34 cellular contexts compared by ENCODE assay signal in genomic region chr7:108127461-108127860, GRCh38. TPM values are rescaled to one million over a fixed set of nuclear protein-coding genes. Genes with fewer than 3 reads are reported as not detected.
"Had no signal": no experiment of that assay in that cellular context is flagged by ENCODE, and none has a peak within 500 bp of the region (broad histone marks: within the 10 kb centered on the region; RNA-seq: fewer than 3 reads in every experiment).

No MANE protein-coding gene starts in this region.

- ATAC-seq: activated naive CD4-positive, alpha-beta T cell treated with anti-CD3 and anti-CD28 coated beads, Interleukin-2, amount 50 U/mL, for 72 hours; activated T-cell treated with anti-CD3 and anti-CD28 coated beads, Interleukin-2, amount 50 U/mL, for 4 hours; PC-3 had no signal

- H3K4me1 ChIP-seq: adrenal gland, Peyer's patch, SJSA1 had no signal

- FAIRE-seq: TTC549 had no signal

- H3K4me3 Mint-ChIP-seq: activated CD4-positive, alpha-beta memory T cell treated with anti-CD3 and anti-CD28 coated beads for 36 hours; activated CD4-positive, alpha-beta T cell treated with anti-CD3 and anti-CD28 coated beads, Interleukin-2, amount 10 ng/mL, durations not matched to agents 7 days and 5 days; activated naive CD4-positive, alpha-beta T cell treated with anti-CD3 and anti-CD28 coated beads for 36 hours; activated T-cell treated with anti-CD3 and anti-CD28 coated beads, Interleukin-2, amount 50 U/mL, for 4 hours; activated T-helper 1 cell treated with anti-CD3 and anti-CD28 coated beads, Interleukin-12 subunit alpha, Interleukin-12 subunit beta, Interleukin-2, Interleukin-4 antibody, amounts not matched to agents 30 ng/mL and 10 ng/mL and 1 ng/mL, durations not matched to agents 14 hours and 24 hours and 36 hours; brain; central memory CD8-positive, alpha-beta T cell; T-helper 1 cell treated with Interleukin-12 subunit alpha and Interleukin-12 subunit beta and Interleukin-4 antibody, amounts not matched to agents 30 μg/mL and 1 μg/mL, for 36 hours; T-helper 2 cell treated with Interferon-gamma antibody and Interleukin-4, amounts not matched to agents 5 μg/mL and 100 μg/mL, for 36 hours had no signal

- H3K27ac ChIP-seq: adrenal gland, cardiac muscle cell, Peyer's patch, SJSA1 had no signal

- H3K27me3 Mint-ChIP-seq: brain had no signal

- H3K9me3 ChIP-seq: adrenal gland, MG63, Peyer's patch, SJSA1, SK-N-SH had no signal

- H3K27me3 ChIP-seq: adrenal gland, cardiac muscle cell, MG63, Peyer's patch, SJSA1 had no signal

- H3K9ac ChIP-seq: SK-N-SH had no signal

- H3K36me3 ChIP-seq: adrenal gland, cardiac muscle cell, MG63, Peyer's patch, SJSA1 had no signal

- H3K4me1 Mint-ChIP-seq: activated CD4-positive, alpha-beta T cell treated with anti-CD3 and anti-CD28 coated beads, Interleukin-2, amount 10 ng/mL, durations not matched to agents 7 days and 5 days; central memory CD8-positive, alpha-beta T cell had no signal

- H3K4me2 ChIP-seq: SK-N-SH had no signal

- H3K4me3 ChIP-seq: adrenal gland, cardiac muscle cell, MG63, Peyer's patch, SJSA1 had no signal

- H3K9me3 Mint-ChIP-seq: activated CD4-positive, alpha-beta memory T cell treated with anti-CD3 and anti-CD28 coated beads for 36 hours; activated CD4-positive, alpha-beta T cell treated with anti-CD3 and anti-CD28 coated beads, Interleukin-2, amount 10 ng/mL, durations not matched to agents 7 days and 5 days; activated naive CD4-positive, alpha-beta T cell treated with anti-CD3 and anti-CD28 coated beads for 36 hours; activated naive CD4-positive, alpha-beta T cell treated with anti-CD3 and anti-CD28 coated beads, Interleukin-2, amount 50 U/mL, for 72 hours; activated T-cell treated with anti-CD3 and anti-CD28 coated beads, Interleukin-2, amount 50 U/mL, for 4 hours; activated T-helper 1 cell treated with anti-CD3 and anti-CD28 coated beads, Interleukin-12 subunit alpha, Interleukin-12 subunit beta, Interleukin-2, Interleukin-4 antibody, amounts not matched to agents 30 ng/mL and 10 ng/mL and 1 ng/mL, durations not matched to agents 14 hours and 24 hours and 36 hours; brain; central memory CD8-positive, alpha-beta T cell; T-helper 1 cell treated with Interleukin-12 subunit alpha and Interleukin-12 subunit beta and Interleukin-4 antibody, amounts not matched to agents 30 μg/mL and 1 μg/mL, for 36 hours; T-helper 2 cell treated with Interferon-gamma antibody and Interleukin-4, amounts not matched to agents 5 μg/mL and 100 μg/mL, for 36 hours had no signal

- H3K27ac Mint-ChIP-seq: activated CD4-positive, alpha-beta memory T cell treated with anti-CD3 and anti-CD28 coated beads for 36 hours; activated CD4-positive, alpha-beta T cell treated with anti-CD3 and anti-CD28 coated beads, Interleukin-2, amount 10 ng/mL, durations not matched to agents 7 days and 5 days; activated naive CD4-positive, alpha-beta T cell treated with anti-CD3 and anti-CD28 coated beads for 36 hours; activated naive CD4-positive, alpha-beta T cell treated with anti-CD3 and anti-CD28 coated beads, Interleukin-2, amount 50 U/mL, for 72 hours; activated T-helper 1 cell treated with anti-CD3 and anti-CD28 coated beads, Interleukin-12 subunit alpha, Interleukin-12 subunit beta, Interleukin-2, Interleukin-4 antibody, amounts not matched to agents 30 ng/mL and 10 ng/mL and 1 ng/mL, durations not matched to agents 14 hours and 24 hours and 36 hours; brain; T-helper 1 cell treated with Interleukin-12 subunit alpha and Interleukin-12 subunit beta and Interleukin-4 antibody, amounts not matched to agents 30 μg/mL and 1 μg/mL, for 36 hours; T-helper 2 cell treated with Interferon-gamma antibody and Interleukin-4, amounts not matched to agents 5 μg/mL and 100 μg/mL, for 36 hours had no signal

- H3K36me3 Mint-ChIP-seq: activated CD4-positive, alpha-beta memory T cell treated with anti-CD3 and anti-CD28 coated beads for 36 hours; activated naive CD4-positive, alpha-beta T cell treated with anti-CD3 and anti-CD28 coated beads, Interleukin-2, amount 50 U/mL, for 72 hours; brain had no signal

- DNase-seq: activated CD4-positive, alpha-beta memory T cell treated with anti-CD3 and anti-CD28 coated beads for 36 hours; activated CD4-positive, alpha-beta T cell treated with anti-CD3 and anti-CD28 coated beads, Interleukin-2, amount 10 ng/mL, durations not matched to agents 7 days and 5 days; activated CD8-positive, alpha-beta memory T cell treated with anti-CD3 and anti-CD28 coated beads, Interleukin-2, amount 50 U/mL, for 4 hours; activated gamma-delta T cell treated with Interleukin-2 at 50 U/mL for 16 hours; activated naive CD4-positive, alpha-beta T cell treated with anti-CD3 and anti-CD28 coated beads for 36 hours; activated T-cell treated with anti-CD3 and anti-CD28 coated beads for 4 hours; activated T-cell treated with anti-CD3 and anti-CD28 coated beads, Interleukin-2, amount 50 U/mL, for 4 hours; adrenal gland; Kasumi-1; MG63; NCI-H1048; NCI-H1105 treated with DMSO at 0.1 percent for 48 hours; NCI-H1436; NCI-H1694; NCI-H1930; NCI-H2081 treated with DMSO at 0.1 percent for 48 hours; NCI-H345; NCI-H524 treated with DMSO at 0.1 percent for 48 hours; NK-92 treated with Interleukin-12 subunit alpha and Interleukin-12 subunit beta, amount 100 ng/mL, for 24 hours; PC-3; Peyer's patch; RPMI8226; SHP77 treated with DMSO at 0.1 percent for 48 hours; SK-N-SH had no signal

RNA-seq across cellular contexts. Expression of gene LAMB4, which starts 2.7 kb away (rescaled TPM):
- total RNA-seq: activated CD4-positive, alpha-beta memory T cell treated with anti-CD3 and anti-CD28 coated beads for 36 hours; activated CD4-positive, alpha-beta T cell treated with anti-CD3 and anti-CD28 coated beads, Interleukin-2, amount 10 ng/mL, durations not matched to agents 7 days and 5 days; activated naive CD4-positive, alpha-beta T cell treated with anti-CD3 and anti-CD28 coated beads for 36 hours; activated naive CD4-positive, alpha-beta T cell treated with anti-CD3 and anti-CD28 coated beads, Interleukin-2, amount 50 U/mL, for 72 hours; activated T-cell treated with anti-CD3 and anti-CD28 coated beads, Interleukin-2, amount 50 U/mL, for 4 hours; activated T-helper 1 cell treated with anti-CD3 and anti-CD28 coated beads, Interleukin-12 subunit alpha, Interleukin-12 subunit beta, Interleukin-2, Interleukin-4 antibody, amounts not matched to agents 30 ng/mL and 10 ng/mL and 1 ng/mL, durations not matched to agents 14 hours and 24 hours and 36 hours; cardiac muscle cell; chondrocyte had no signal
- polyA plus RNA-seq: cardiac muscle cell had no signal
